In genomic region chr5:1522601-1523479, GRCh38 we compare ENCODE assay signal across 8 cellular contexts. TPM values are rescaled to one million over a fixed set of nuclear protein-coding genes. Genes with fewer than 3 reads are reported as not detected.
DNase-seq lines count a peak whose midpoint lies in the region; ATAC-seq and TF ChIP-seq lines count a peak whose summit lies in the region.

No MANE protein-coding gene starts in this region.

- intact Hi-C loops in left ventricle myocardium inferior (cut with micrococcal nuclease): no loop called here

- ATAC-seq in HG03520 (IDR thresholded peaks at IDR 0.05; ENCODE audit: unreplicated experiment) (peak; percentile 3), GM19455 (IDR thresholded peaks at IDR 0.05; ENCODE audit: unreplicated experiment) (no peak), GM19035 (IDR thresholded peaks at IDR 0.05; ENCODE audit: unreplicated experiment) (no peak)
- peak; percentile 16 to 29 for ATAC-seq in activated T-cell treated with anti-CD3 and anti-CD28 coated beads, Interleukin-2, amount 50 U/mL, for 72 hours (replicated peaks in 1 of 2)

- peaks cover 26% of the 10 kb centered on the region for H3K4me1 ChIP-seq in left ventricle myocardium inferior

- peak overlapping the region; percentile 92 for H3K27ac ChIP-seq in left ventricle myocardium inferior (replicated peaks)

- H3K4me3 ChIP-seq in left ventricle myocardium inferior (peak overlapping the region; percentile 79), retinal pigment epithelial cell (ENCODE audit: low read length) (peak overlapping the region; percentile 57)

- peaks cover 13% of the 10 kb centered on the region for H3K36me3 ChIP-seq in left ventricle myocardium inferior

- DNase-seq in DMS53 (lab: John Stamatoyannopoulos, UW): peak; percentile 66
- DNase-seq in activated T-cell treated with anti-CD3 and anti-CD28 coated beads, Interleukin-2, amount 50 U/mL, for 72 hours: peak; percentile 31 to 47
- DNase-seq in left ventricle myocardium inferior: no peak
- DNase-seq in retinal pigment epithelial cell (ENCODE audit: low read depth): no peak
- no peak for DNase-seq in NCI-H510A (lab: John Stamatoyannopoulos, UW)

- no peaks in the 10 kb centered on the region for H3K9me3 Mint-ChIP-seq in activated T-cell treated with anti-CD3 and anti-CD28 coated beads, Interleukin-2, amount 50 U/mL, for 72 hours

- H3K4me3 Mint-ChIP-seq in activated T-cell treated with anti-CD3 and anti-CD28 coated beads, Interleukin-2, amount 50 U/mL, for 72 hours: peak overlapping the region; percentile 76 to 89

- no peak for TF ChIP-seq CTCF in left ventricle myocardium inferior (IDR thresholded peaks at IDR 0.05; ENCODE audit: borderline replicate concordance)
- TF ChIP-seq CTCF in retinal pigment epithelial cell (conservative IDR thresholded peaks at IDR 0.05; ENCODE audit: low read depth, low read length): no peak

- H3K27ac Mint-ChIP-seq in activated T-cell treated with anti-CD3 and anti-CD28 coated beads, Interleukin-2, amount 50 U/mL, for 72 hours: no peak overlapping the region

- peaks cover 0 to 3% of the 10 kb centered on the region in 2 donors for H3K36me3 Mint-ChIP-seq in activated T-cell treated with anti-CD3 and anti-CD28 coated beads, Interleukin-2, amount 50 U/mL, for 72 hours (ENCODE audit: insufficient read depth in 2 of 2)

- H3K9me3 ChIP-seq in left ventricle myocardium inferior (replicated peaks): no peaks in the 10 kb centered on the region

- H3K27me3 Mint-ChIP-seq in activated T-cell treated with anti-CD3 and anti-CD28 coated beads, Interleukin-2, amount 50 U/mL, for 72 hours (ENCODE audit: low read depth): no peaks in the 10 kb centered on the region

- no peaks in the 10 kb centered on the region for H3K27me3 ChIP-seq in left ventricle myocardium inferior (ENCODE audit: low read depth)

- H3K4me1 Mint-ChIP-seq in activated T-cell treated with anti-CD3 and anti-CD28 coated beads, Interleukin-2, amount 50 U/mL, for 72 hours (ENCODE audit: low read depth): peaks cover 25% of the 10 kb centered on the region

RNA-seq across cellular contexts. Expression of gene LPCAT1, which starts 0.9 kb away (rescaled TPM):
- total RNA-seq in activated T-cell treated with anti-CD3 and anti-CD28 coated beads, Interleukin-2, amount 50 U/mL, for 72 hours: 10 to 100 TPM; 31.3 to 37.7 TPM
- 11.0 TPM for total RNA-seq in left ventricle myocardium inferior

Comparison
In these comparisons a context has a peak if more than half of its experiments do, and no peak if none do; other contexts are left out.
1. DNase-seq: peak in DMS53 (single experiment) and activated T-cell treated with anti-CD3 and anti-CD28 coated beads, Interleukin-2, amount 50 U/mL, for 72 hours (2 of 2); none in left ventricle myocardium inferior (single experiment), retinal pigment epithelial cell (single experiment) and NCI-H510A (single experiment).
2. ATAC-seq: peak in HG03520 (single experiment) and activated T-cell treated with anti-CD3 and anti-CD28 coated beads, Interleukin-2, amount 50 U/mL, for 72 hours (2 of 2); none in GM19455 (single experiment) and GM19035 (single experiment).